Comparison of ENCODE assay signal across 8 cellular contexts in the genomic region with DNA sequence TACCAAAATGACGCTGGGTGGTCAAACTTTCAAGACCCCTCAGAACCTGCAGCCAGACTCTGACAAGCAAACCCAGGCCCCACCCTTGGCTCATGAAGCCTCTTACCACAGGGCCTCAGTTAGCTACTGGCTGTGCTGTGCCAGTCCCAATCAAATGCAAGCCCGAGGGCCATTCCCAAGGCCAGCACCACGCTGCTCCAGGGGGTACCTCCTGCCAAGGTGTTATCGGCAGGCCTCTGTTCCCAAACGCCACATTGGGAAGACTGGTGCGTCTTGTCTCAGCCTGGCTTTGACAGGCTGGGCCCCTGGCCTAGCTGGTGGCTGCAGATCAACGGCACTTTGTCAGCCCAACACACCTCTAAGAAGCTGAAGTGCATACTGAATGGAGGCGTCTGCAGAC. TPM values are rescaled to one million over a fixed set of nuclear protein-coding genes. Genes with fewer than 3 reads are reported as not detected.
"Had no signal": no experiment of that assay in that cellular context is flagged by ENCODE, and none has a peak within 500 bp of the region (broad histone marks: within the 10 kb centered on the region; RNA-seq: fewer than 3 reads in every experiment).

No MANE protein-coding gene starts in this region.

- H3K4me3 Mint-ChIP-seq: IgD-negative memory B cell had no signal

- ATAC-seq: HepG2, K562 had no signal

- DNase-seq: IMR-90, KBM-7, KG1 had no signal

- H3K27ac ChIP-seq: HL-60 had no signal

- H3K4me3 ChIP-seq: K562 had no signal

- H3K27ac Mint-ChIP-seq: IgD-negative memory B cell had no signal

- H3K36me3 Mint-ChIP-seq: IgD-negative memory B cell had no signal

- H3K4me1 Mint-ChIP-seq: IgD-negative memory B cell had no signal

RNA-seq across cellular contexts. Expression of gene NOG, which starts 35.8 kb away (rescaled TPM):
- total RNA-seq: HepG2, HT-29, K562 had no signal
- polyA plus RNA-seq: HepG2, K562 had no signal
